Comparison of ENCODE assay signal across 29 cellular contexts in the genomic region with DNA sequence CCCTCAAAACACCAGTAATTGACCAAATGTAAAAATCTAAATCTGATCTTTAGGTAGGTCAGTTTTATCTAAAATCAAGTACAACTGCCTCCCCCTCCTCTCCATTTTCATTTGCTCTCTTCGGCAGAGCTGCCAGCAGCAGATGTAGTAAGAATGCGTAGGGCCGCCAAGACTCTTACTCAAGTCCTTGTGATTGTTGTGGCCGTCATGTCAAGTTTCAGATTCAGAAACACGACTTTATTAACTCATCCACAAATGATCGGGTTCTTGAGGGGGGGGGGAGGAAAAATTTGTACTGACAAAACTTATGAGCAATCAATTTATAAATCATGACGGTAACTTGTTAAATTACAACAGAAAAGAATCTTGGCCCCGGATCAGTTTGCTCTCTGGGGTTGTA.
"Had no signal": no experiment of that assay in that cellular context is flagged by ENCODE, and none has a peak within 500 bp of the region (broad histone marks: within the 10 kb centered on the region; RNA-seq: fewer than 3 reads in every experiment).

No MANE protein-coding gene starts in this region.

- H3K9me3 ChIP-seq: lower lobe of right lung, neutrophil, right atrium auricular region, tibial nerve, uterus had no signal

- H3K27me3 Mint-ChIP-seq: stimulated activated naive CD8-positive, alpha-beta T cell treated with anti-CD3 and anti-CD28 coated beads, Interleukin-15, Interleukin-2, amounts not matched to agents 100 ng/mL and 50 ng/mL, for 24 hours had no signal

- H3K27ac ChIP-seq: lower lobe of right lung, neural progenitor cell, neutrophil, parathyroid adenoma, right atrium auricular region, tibial nerve, uterus had no signal

- H3K36me3 Mint-ChIP-seq: mesothelial cell of epicardium; naive B cell; natural killer cell; neural progenitor cell; stimulated activated effector memory CD8-positive, alpha-beta T cell treated with anti-CD3 and anti-CD28 coated beads, Interleukin-12 subunit alpha, Interleukin-12 subunit beta, amount 100 ng/mL, for 72 hours; type B pancreatic cell had no signal

- H3K4me3 Mint-ChIP-seq: mesothelial cell of epicardium; naive B cell; natural killer cell; nephron progenitor cell; neural progenitor cell; stimulated activated effector memory CD8-positive, alpha-beta T cell treated with anti-CD3 and anti-CD28 coated beads, Interleukin-12 subunit alpha, Interleukin-12 subunit beta, amount 100 ng/mL, for 72 hours; stimulated activated naive CD8-positive, alpha-beta T cell treated with anti-CD3 and anti-CD28 coated beads, Interleukin-15, Interleukin-2, amounts not matched to agents 100 ng/mL and 50 ng/mL, for 24 hours; type B pancreatic cell had no signal

- H3K79me2 ChIP-seq: parathyroid adenoma had no signal

- H3K4me1 Mint-ChIP-seq: naive B cell; natural killer cell; nephron progenitor cell; stimulated activated effector memory CD8-positive, alpha-beta T cell treated with anti-CD3 and anti-CD28 coated beads, Interleukin-12 subunit alpha, Interleukin-12 subunit beta, amount 100 ng/mL, for 72 hours had no signal

- ATAC-seq: left cardiac atrium; left lobe of liver; lower lobe of right lung; natural killer cell; sciatic nerve; stimulated activated effector memory CD8-positive, alpha-beta T cell treated with anti-CD3 and anti-CD28 coated beads, Interleukin-12 subunit alpha, Interleukin-12 subunit beta, amount 100 ng/mL, for 72 hours had no signal

- DNase-seq: hippocampal formation; kidney glomerular epithelial cell; left cardiac atrium; lower lobe of right lung; mammary epithelial cell; mesendoderm; naive B cell; natural killer cell; nephron progenitor cell; occipital lobe; stimulated activated CD4-positive, alpha-beta T cell treated with anti-CD3 and anti-CD28 coated beads, Interleukin-12 subunit alpha, Interleukin-12 subunit beta, amount 100 ng/mL, for 4 hours; stimulated activated CD4-positive, alpha-beta T cell treated with anti-CD3 and anti-CD28 coated beads, Interleukin-15, amount 100 ng/mL, for 24 hours; stimulated activated CD4-positive, alpha-beta T cell treated with anti-CD3 and anti-CD28 coated beads, Interleukin-2, amount 100 ng/mL, for 24 hours; stimulated activated CD4-positive, alpha-beta T cell treated with anti-CD3 and anti-CD28 coated beads, Interleukin-4, amount 100 ng/mL, for 1 hour; stimulated activated naive CD4-positive, alpha-beta T cell; substantia nigra; uterus had no signal

- H3K9ac ChIP-seq: neural progenitor cell, parathyroid adenoma had no signal

- H3K4me3 ChIP-seq: lower lobe of right lung, neural progenitor cell, right atrium auricular region, skin epidermis, tibial nerve, uterus had no signal

- H3K36me3 ChIP-seq: lower lobe of right lung, neural progenitor cell, neutrophil, right atrium auricular region, tibial nerve, uterus had no signal

- H2AFZ ChIP-seq: neural progenitor cell, parathyroid adenoma had no signal

- H3K4me2 ChIP-seq: neural progenitor cell had no signal

- H3K27me3 ChIP-seq: neural progenitor cell, neutrophil, right atrium auricular region, tibial nerve, uterus had no signal

- H3K9me3 Mint-ChIP-seq: mesothelial cell of epicardium, nephron progenitor cell, neural progenitor cell, type B pancreatic cell had no signal

- H3K4me1 ChIP-seq: neural progenitor cell, parathyroid adenoma, right atrium auricular region, uterus had no signal

- H3K27ac Mint-ChIP-seq: mesothelial cell of epicardium; naive B cell; natural killer cell; nephron progenitor cell; stimulated activated effector memory CD8-positive, alpha-beta T cell treated with anti-CD3 and anti-CD28 coated beads, Interleukin-12 subunit alpha, Interleukin-12 subunit beta, amount 100 ng/mL, for 72 hours; stimulated activated naive CD8-positive, alpha-beta T cell treated with anti-CD3 and anti-CD28 coated beads, Interleukin-15, Interleukin-2, amounts not matched to agents 100 ng/mL and 50 ng/mL, for 24 hours; type B pancreatic cell had no signal
